Comparison of ENCODE assay signal across 20 cellular contexts in genomic region chr1:115409853-115410150, GRCh38.
"Had no signal": no experiment of that assay in that cellular context is flagged by ENCODE, and none has a peak within 500 bp of the region (broad histone marks: within the 10 kb centered on the region; RNA-seq: fewer than 3 reads in every experiment).

No MANE protein-coding gene starts in this region.

- DNase-seq: activated CD4-positive, alpha-beta T cell treated with anti-CD3 and anti-CD28 coated beads, Interleukin-2, amount 50 U/mL, for 4 hours; activated CD4-positive, CD25-positive, alpha-beta regulatory T cell treated with anti-CD3 and anti-CD28 coated beads, Interleukin-2, amount 50 U/mL, for 72 hours; activated naive CD4-positive, alpha-beta T cell treated with Interleukin-2 at 50 U/mL for 16 hours; aorta; cerebellar nuclear complex; effector memory CD4-positive, alpha-beta T cell; islet precursor cell; naive thymus-derived CD8-positive, alpha-beta T cell; posterior cingulate gyrus; retina; stimulated activated CD4-positive, alpha-beta T cell treated with anti-CD3 and anti-CD28 coated beads, Interleukin-4, amount 100 ng/mL, for 24 hours; stimulated activated naive CD4-positive, alpha-beta T cell treated with Interleukin-2 at 50 U/mL for 16 hours; T-helper 1 cell; T1000; trophoblast cell had no signal

- H3K27me3 ChIP-seq: gastroesophageal sphincter had no signal

- ATAC-seq: activated T-helper 17 cell treated with anti-CD3 and anti-CD28 coated beads, Interleukin-2, amount 50 U/mL, for 72 hours; gastroesophageal sphincter; left lobe of liver; naive thymus-derived CD8-positive, alpha-beta T cell had no signal

- H3K36me3 ChIP-seq: gastroesophageal sphincter had no signal

- H3K4me1 Mint-ChIP-seq: activated T-helper 17 cell treated with anti-CD3 and anti-CD28 coated beads, Interleukin-2, amount 50 U/mL, for 72 hours; naive thymus-derived CD8-positive, alpha-beta T cell had no signal

- H3K27me3 Mint-ChIP-seq: dendritic cell treated with granulocyte-macrophage colony-stimulating factor and Interleukin-4, amounts not matched to agents 40 ng/mL and 50 ng/mL, for 4 days had no signal

- H3K27ac Mint-ChIP-seq: activated T-helper 17 cell treated with anti-CD3 and anti-CD28 coated beads, Interleukin-2, amount 50 U/mL, for 72 hours; dendritic cell treated with granulocyte-macrophage colony-stimulating factor and Interleukin-4, amounts not matched to agents 40 ng/mL and 50 ng/mL, for 4 days; naive thymus-derived CD8-positive, alpha-beta T cell had no signal

- H3K27ac ChIP-seq: gastroesophageal sphincter, skin epidermis had no signal

- H3K4me3 ChIP-seq: gastroesophageal sphincter, skin epidermis had no signal

- H3K36me3 Mint-ChIP-seq: naive thymus-derived CD8-positive, alpha-beta T cell had no signal

- H3K4me3 Mint-ChIP-seq: activated T-helper 17 cell treated with anti-CD3 and anti-CD28 coated beads, Interleukin-2, amount 50 U/mL, for 72 hours; dendritic cell treated with granulocyte-macrophage colony-stimulating factor and Interleukin-4, amounts not matched to agents 40 ng/mL and 50 ng/mL, for 4 days; naive thymus-derived CD8-positive, alpha-beta T cell had no signal

- H3K4me1 ChIP-seq: gastroesophageal sphincter had no signal
